Comparison of ENCODE assay signal across 1 cellular context in genomic region chr11:66011239-66011784, GRCh38.
TF ChIP-seq lines count a peak whose summit lies in the region.

No MANE protein-coding gene starts in this region.

TF ChIP-seq in WTC11, 78 proteins besides CTCF, POLR2A, EP300 and RAD21 (continued from another document):
- TF ChIP-seq RORB (CRISPR knock-in tag; IDR thresholded peaks at IDR 0.05) = no peak
- no peak for TF ChIP-seq SP1 (CRISPR knock-in tag; conservative IDR thresholded peaks at IDR 0.05)
- TF ChIP-seq OVOL2 (CRISPR knock-in tag; IDR thresholded peaks at IDR 0.05; ENCODE audit: borderline replicate concordance) = no peak
- no peak for TF ChIP-seq SMAD4 (CRISPR knock-in tag; IDR thresholded peaks at IDR 0.05)
- no peak for TF ChIP-seq PREB (CRISPR knock-in tag; IDR thresholded peaks at IDR 0.05; ENCODE audit: borderline replicate concordance)
- TF ChIP-seq KAT7 (CRISPR knock-in tag; IDR thresholded peaks at IDR 0.05; ENCODE audit: borderline replicate concordance) = no peak
- TF ChIP-seq JAZF1 (CRISPR knock-in tag; IDR thresholded peaks at IDR 0.05) = no peak
- no peak for TF ChIP-seq ZNF416 (CRISPR knock-in tag; IDR thresholded peaks at IDR 0.05)
- no peak for TF ChIP-seq MXD4 (CRISPR knock-in tag; IDR thresholded peaks at IDR 0.05; ENCODE audit: borderline replicate concordance)
